ENCODE assay signal across 8 cellular contexts in genomic region chr1:45071567-45071966, GRCh38.
"Had no signal": no experiment of that assay in that cellular context is flagged by ENCODE, and none has a peak within 500 bp of the region (broad histone marks: within the 10 kb centered on the region; RNA-seq: fewer than 3 reads in every experiment).

No MANE protein-coding gene starts in this region.

- ATAC-seq: GM12878 had no signal

- H3K4me3 ChIP-seq: GM12878 had no signal

- DNase-seq: GDM1, GF-D8 had no signal

- FAIRE-seq: G401.6, GM12878, GM12891, GM12892, GM18507, GM19239 had no signal
